ENCODE assay signal across 1 cellular context in the genomic region with DNA sequence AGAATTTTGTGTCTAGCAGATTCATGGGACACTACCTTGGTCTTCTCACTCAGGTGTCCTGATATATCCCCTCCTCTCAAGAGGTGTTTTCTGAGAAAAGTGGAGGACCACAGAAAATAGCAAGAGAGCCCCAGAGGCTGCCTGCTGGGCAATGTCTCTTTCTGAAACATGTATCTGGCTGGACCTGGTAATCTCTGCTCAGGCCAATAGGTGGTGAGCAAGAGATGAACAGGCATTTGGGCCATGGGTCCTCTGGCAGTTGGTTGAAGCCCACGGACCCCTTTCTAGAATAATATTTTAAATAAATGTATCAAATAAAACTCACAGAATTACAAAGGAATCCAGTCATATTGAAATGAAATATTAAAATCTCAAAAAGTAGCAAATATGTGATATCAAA.
TF ChIP-seq lines count a peak whose summit lies in the region.

No MANE protein-coding gene starts in this region.

TF ChIP-seq in endothelial cell of umbilical vein, 7 proteins besides CTCF, POLR2A, EP300 and RAD21:
- TF ChIP-seq FOS (IDR thresholded peaks at IDR 0.05; ENCODE audit: borderline replicate concordance, insufficient read depth, low read length) (no peak), GATA2 (IDR thresholded peaks at IDR 0.05; ENCODE audit: insufficient read depth, insufficient read length, low read depth, low read length) (no peak), EZH2 (IDR thresholded peaks at IDR 0.05; ENCODE audit: borderline replicate concordance, low read depth, low read length, severe bottlenecking) (no peak), POLR2AphosphoS5 (IDR thresholded peaks at IDR 0.05; ENCODE audit: insufficient read depth, low read depth, low read length) (no peak), MYC (IDR thresholded peaks at IDR 0.05; ENCODE audit: low read depth, low read length) (no peak), MAX (IDR thresholded peaks at IDR 0.05; ENCODE audit: insufficient read depth, insufficient read length) (no peak), JUN (IDR thresholded peaks at IDR 0.05; ENCODE audit: borderline replicate concordance, insufficient read depth, insufficient read length, low read depth) (no peak)
